Comparison of ENCODE assay signal across 8 cellular contexts in the genomic region with DNA sequence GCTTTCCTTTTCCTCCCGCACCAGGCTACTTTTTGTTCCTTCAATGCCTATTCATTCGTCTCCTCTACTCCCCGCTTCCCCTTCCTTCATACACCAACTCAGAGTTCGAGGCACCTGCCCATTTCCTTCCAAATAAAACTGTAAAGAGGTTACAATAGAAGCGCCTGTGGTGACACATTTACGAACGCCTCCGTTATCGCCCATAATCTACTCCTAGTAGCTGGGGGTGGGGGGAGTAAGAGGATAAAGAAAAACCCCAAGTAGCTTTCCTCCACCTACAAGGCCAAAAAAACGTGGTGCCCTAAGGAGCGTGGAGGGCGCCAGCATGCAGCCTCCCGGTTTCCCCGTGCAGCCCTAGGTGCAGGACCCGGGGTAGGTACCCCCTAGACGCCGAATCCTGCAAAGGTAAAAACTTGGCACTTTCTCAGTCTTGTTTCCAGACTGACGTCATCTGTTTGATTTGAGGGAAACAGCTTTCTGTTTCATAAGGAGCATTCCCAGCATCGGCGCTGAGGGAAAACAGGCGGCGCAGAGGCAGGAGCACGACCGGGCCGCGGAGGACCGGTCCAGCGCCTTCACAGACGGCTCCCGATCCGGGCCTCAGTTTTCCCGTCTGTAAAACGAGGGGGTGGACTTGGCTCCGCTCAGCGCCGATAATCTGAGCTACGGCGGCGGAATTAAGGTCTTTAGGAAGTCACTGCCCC. TPM values are rescaled to one million over a fixed set of nuclear protein-coding genes. Genes with fewer than 3 reads are reported as not detected.
DNase-seq lines count a peak whose midpoint lies in the region; ATAC-seq and TF ChIP-seq lines count a peak whose summit lies in the region.

No MANE protein-coding gene starts in this region.

- peak overlapping the region; percentile 90 for H3K4me3 Mint-ChIP-seq in MCF 10A (ENCODE audit: unreplicated experiment)

- ATAC-seq in HG03097 (IDR thresholded peaks at IDR 0.05; ENCODE audit: low FRiP score, unreplicated experiment) (no peak), HG03442 (IDR thresholded peaks at IDR 0.05; ENCODE audit: unreplicated experiment) (no peak)

- no peak for TF ChIP-seq CTCF in MCF 10A (IDR thresholded peaks at IDR 0.05; ENCODE audit: unreplicated experiment)

- no peaks in the 10 kb centered on the region for H3K27me3 ChIP-seq in BLaER1

- POLR2A ChIA-PET in MCF 10A (lab: Yijun Ruan, JAX), result interaction anchor here (0.7 to 6.4 kb wide), 47 partner anchors 10 to 1618 kb away, joined by 3 to 101 read pairs (median 5); a partner anchor contains a TSS

- H3K36me3 Mint-ChIP-seq in MCF 10A (ENCODE audit: insufficient read depth, unreplicated experiment), result peaks cover 39% of the 10 kb centered on the region

- H3K4me3 ChIP-seq in BLaER1, result peak overlapping the region; percentile 88

- peaks cover 54% of the 10 kb centered on the region for H4K20me1 ChIP-seq in BLaER1

- peak overlapping the region; percentile 94 for H3K4me2 ChIP-seq in BLaER1

- peaks cover 2% of the 10 kb centered on the region for H3K9me3 ChIP-seq in BLaER1

- H3K9me3 Mint-ChIP-seq in MCF 10A (ENCODE audit: unreplicated experiment), result no peaks in the 10 kb centered on the region

- H3K27ac Mint-ChIP-seq in MCF 10A (ENCODE audit: low read depth, unreplicated experiment), result peak overlapping the region; percentile 97

- CTCF ChIA-PET in MCF 10A (lab: Yijun Ruan, JAX), result interaction anchor here (0.6 to 3.0 kb wide), 11 partner anchors 10 to 563 kb away, joined by 3 to 27 read pairs (median 4); a partner anchor contains a TSS

- H3K27ac ChIP-seq in BLaER1, result peak overlapping the region; percentile 89

- H3K4me1 ChIP-seq in BLaER1, result peaks cover 23% of the 10 kb centered on the region

- TSS peak; percentile 41 for BruUV-seq in MCF 10A (replicated peaks; lab: Mats Ljungman, UMichigan)

- intact Hi-C loops in MCF 10A (cut with micrococcal nuclease), result loop anchor here (1.0 kb wide), 1 partner anchor 35 kb away; no protein-coding TSS in a partner anchor

- H3K9ac ChIP-seq in BLaER1, result peak overlapping the region; percentile 93

- H3K36me3 ChIP-seq in BLaER1, result peaks cover 35% of the 10 kb centered on the region

- DNase-seq in HT-29 (ENCODE audit: low spot score) (peak; percentile 73), T-helper 1 cell (peak in 3 of 5 donors; percentile 21 to 55 (median 22)), MCF 10A (ENCODE audit: unreplicated experiment) (peak; percentile 66), iPS-NIHi7 (ENCODE audit: extremely low spot score) (peak; percentile 21)
- DNase-seq in stimulated activated CD4-positive, alpha-beta T cell treated with anti-CD3 and anti-CD28 coated beads, Interleukin-12 subunit alpha, Interleukin-12 subunit beta, amount 100 ng/mL, for 4 hours, result peak; percentile 39

- H3K4me1 Mint-ChIP-seq in MCF 10A (ENCODE audit: insufficient read depth, unreplicated experiment), result peaks cover 32% of the 10 kb centered on the region

- no peaks in the 10 kb centered on the region for H3K27me3 Mint-ChIP-seq in MCF 10A (ENCODE audit: insufficient read depth, unreplicated experiment)

RNA-seq across cellular contexts. Expression of a gene that starts 0.9 kb away (rescaled TPM):
- 321 and 357 TPM in 2 replicates for total RNA-seq in HT-29 (2014; rRNA removed; shearing (Covaris generic))
- 221 and 293 TPM in 2 replicates for total RNA-seq in MCF 10A (2022)

RNA-seq across cellular contexts. Expression of a gene that starts 51.5 kb away (rescaled TPM):
- 2.9 and 4.4 TPM in 2 replicates for total RNA-seq in HT-29 (2014; rRNA removed; shearing (Covaris generic))
- total RNA-seq in MCF 10A (2022), result not detected in 2 replicates

Comparison
In these comparisons a context has a peak if more than half of its experiments do, and no peak if none do; other contexts are left out.
1. DNase-seq: peak in every context shown above with its lines; median percentile 73 in HT-29; 66 in MCF 10A; 39 in stimulated activated CD4-positive, alpha-beta T cell treated with anti-CD3 and anti-CD28 coated beads, Interleukin-12 subunit alpha, Interleukin-12 subunit beta, amount 100 ng/mL, for 4 hours; 22 in T-helper 1 cell; 21 in iPS-NIHi7.